Comparison of ENCODE assay signal across 11 cellular contexts in the genomic region with DNA sequence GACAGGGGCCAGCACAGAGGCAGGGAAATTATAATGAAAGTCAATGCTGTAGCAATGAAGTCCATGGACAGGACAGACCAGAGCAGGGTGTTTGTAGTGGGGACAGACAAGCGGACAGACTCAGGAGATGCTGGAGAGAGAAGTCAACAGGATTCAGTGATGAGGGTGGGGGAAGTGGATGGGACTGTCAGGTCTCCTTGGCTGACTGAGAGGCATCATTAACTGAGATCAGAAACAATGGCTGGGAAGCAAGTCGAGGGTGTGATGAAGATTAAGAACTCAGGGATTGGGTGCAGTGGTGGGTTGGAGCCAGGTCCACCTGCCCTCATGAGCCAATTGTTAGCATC.
DNase-seq lines count a peak whose midpoint lies in the region; ATAC-seq and TF ChIP-seq lines count a peak whose summit lies in the region.
"Had no signal": no experiment of that assay in that cellular context is flagged by ENCODE, and none has a peak within 500 bp of the region (broad histone marks: within the 10 kb centered on the region; RNA-seq: fewer than 3 reads in every experiment).

No MANE protein-coding gene starts in this region.

- H3K36me3 Mint-ChIP-seq in effector memory CD8-positive, alpha-beta T cell (ENCODE audit: insufficient read depth), result peaks cover 20% of the 10 kb centered on the region

- H3K27me3 Mint-ChIP-seq in effector memory CD8-positive, alpha-beta T cell, result no peaks in the 10 kb centered on the region

- H3K36me3 ChIP-seq in brain microvascular endothelial cell (replicated peaks) (peaks cover 2% of the 10 kb centered on the region), tibial artery (peaks cover 13 to 32% (median 27%) of the 10 kb centered on the region in 3 donors), HAP-1 (replicated peaks) (0 out of 2 replicates have a peak, but pooled peaks cover 2% of the 10 kb centered on the region)
- H3K36me3 ChIP-seq: ovary had no signal

- peaks cover 48 to 70% of the 10 kb centered on the region in 2 donors for H3K4me1 Mint-ChIP-seq in effector memory CD8-positive, alpha-beta T cell (ENCODE audit: low read depth in 2 of 2)

- intact Hi-C loops in tibial artery (cut with DNase I; ENCODE audit: low total_unique reads), result no loop called here

- H3K4me3 ChIP-seq in GM12864 (ENCODE audit: low read depth, low read length), result peak overlapping the region; percentile 6; the same call in 1 of the 2 replicates
- no peak overlapping the region for H3K4me3 ChIP-seq in brain microvascular endothelial cell (ENCODE audit: low read depth, low read length)
- no peak overlapping the region for H3K4me3 ChIP-seq in tibial artery
- no peak overlapping the region for H3K4me3 ChIP-seq in HAP-1
- H3K4me3 ChIP-seq: left ventricle myocardium inferior, ovary had no signal

- ATAC-seq in GM19395 (IDR thresholded peaks at IDR 0.05; ENCODE audit: unreplicated experiment) (peak; percentile 10), HG03354 (IDR thresholded peaks at IDR 0.05; ENCODE audit: poor library complexity, severe bottlenecking, unreplicated experiment) (peak; percentile 26)
- no peak for ATAC-seq in effector memory CD8-positive, alpha-beta T cell (replicated peaks)

- no peak overlapping the region for H3K4me3 Mint-ChIP-seq in effector memory CD8-positive, alpha-beta T cell

- TF ChIP-seq CTCF in GM12864 (IDR thresholded peaks at IDR 0.05; ENCODE audit: low read depth, low read length, missing control alignments) (no peak), brain microvascular endothelial cell (IDR thresholded peaks at IDR 0.05; ENCODE audit: low read depth, low read length, missing control alignments) (no peak), tibial artery (IDR thresholded peaks at IDR 0.05) (no peak)

- no peaks in the 10 kb centered on the region for H3K4me1 ChIP-seq in tibial artery
- H3K4me1 ChIP-seq in HAP-1, result no peaks in the 10 kb centered on the region

- H3K27me3 ChIP-seq in brain microvascular endothelial cell (replicated peaks), result no peaks in the 10 kb centered on the region
- H3K27me3 ChIP-seq in tibial artery, result no peaks in the 10 kb centered on the region
- no peaks in the 10 kb centered on the region for H3K27me3 ChIP-seq in HAP-1 (ENCODE audit: low read depth)
- H3K27me3 ChIP-seq: ovary had no signal

- H3K9me3 ChIP-seq in tibial artery (no peaks in the 10 kb centered on the region), HAP-1 (no peaks in the 10 kb centered on the region)
- H3K9me3 ChIP-seq: left ventricle myocardium inferior, ovary had no signal

- DNase-seq in GM12864 (ENCODE audit: low read depth), result no peak
- no peak for DNase-seq in effector memory CD8-positive, alpha-beta T cell
- no peak for DNase-seq in brain microvascular endothelial cell
- DNase-seq in HuH-7.5 (ENCODE audit: low spot score), result no peak
- DNase-seq in tibial artery, result no peak
- no peak for DNase-seq in HAP-1 (ENCODE audit: low spot score in 2 of 2)
- DNase-seq: left ventricle myocardium inferior, NCI-H446 treated with DMSO at 0.1 percent for 48 hours, ovary had no signal

- H3K27ac Mint-ChIP-seq in effector memory CD8-positive, alpha-beta T cell, result peak overlapping the region; percentile 83 to 84

- H3K27ac ChIP-seq in brain microvascular endothelial cell, result no peak overlapping the region
- H3K27ac ChIP-seq in tibial artery, result no peak overlapping the region
- H3K27ac ChIP-seq: left ventricle myocardium inferior, ovary had no signal

- in situ Hi-C loops in brain microvascular endothelial cell (cut with HindIII; ENCODE audit: low pct_ligation_motif_present, low sequenced_read_pairs), result no loop called here
- in situ Hi-C loops in HAP-1 (cut with MboI; ENCODE audit: low sequenced_read_pairs), result no loop called here

- H3K9me3 Mint-ChIP-seq in effector memory CD8-positive, alpha-beta T cell, result no peaks in the 10 kb centered on the region
